Comparison of ENCODE assay signal across 21 cellular contexts in genomic region chr3:115663414-115663813, GRCh38. TPM values are rescaled to one million over a fixed set of nuclear protein-coding genes. Genes with fewer than 3 reads are reported as not detected.
"Had no signal": no experiment of that assay in that cellular context is flagged by ENCODE, and none has a peak within 500 bp of the region (broad histone marks: within the 10 kb centered on the region; RNA-seq: fewer than 3 reads in every experiment).

No MANE protein-coding gene starts in this region.

- DNase-seq: dermis blood vessel endothelial cell; effector CD4-positive, alpha-beta T cell; endodermal cell; erythroblast; foreskin keratinocyte; mammary epithelial cell; mucosa of descending colon; naive thymus-derived CD8-positive, alpha-beta T cell; posterior cingulate gyrus; right cardiac atrium; small intestine; stimulated activated CD4-positive, alpha-beta T cell treated with anti-CD3 and anti-CD28 coated beads, Interleukin-12 subunit alpha, Interleukin-12 subunit beta, amount 100 ng/mL, for 4 hours; testis; upper lobe of right lung had no signal

- H3K36me3 Mint-ChIP-seq: naive thymus-derived CD8-positive, alpha-beta T cell had no signal

- ATAC-seq: foreskin keratinocyte; mucosa of descending colon; naive thymus-derived CD8-positive, alpha-beta T cell; right cardiac atrium; upper lobe of right lung had no signal

- H3K27ac ChIP-seq: foreskin keratinocyte, hepatocyte, testis, tibial nerve, upper lobe of right lung, vagina had no signal

- H3K4me3 Mint-ChIP-seq: endodermal cell; naive thymus-derived CD8-positive, alpha-beta T cell; neural crest cell; stimulated activated naive CD8-positive, alpha-beta T cell treated with anti-CD3 and anti-CD28 coated beads, Interleukin-15, Interleukin-2, amounts not matched to agents 100 ng/mL and 50 ng/mL, for 24 hours had no signal

- H3K27ac Mint-ChIP-seq: endodermal cell; stimulated activated naive CD8-positive, alpha-beta T cell treated with anti-CD3 and anti-CD28 coated beads, Interleukin-15, Interleukin-2, amounts not matched to agents 100 ng/mL and 50 ng/mL, for 24 hours had no signal

- H3K9me3 Mint-ChIP-seq: endodermal cell; naive thymus-derived CD8-positive, alpha-beta T cell; neural crest cell; stimulated activated naive CD8-positive, alpha-beta T cell treated with anti-CD3 and anti-CD28 coated beads, Interleukin-15, Interleukin-2, amounts not matched to agents 100 ng/mL and 50 ng/mL, for 24 hours had no signal

RNA-seq across cellular contexts. Expression of gene GAP43, which starts 40.1 kb away (rescaled TPM):
- total RNA-seq: dermis blood vessel endothelial cell; endothelial cell of umbilical vein; foreskin keratinocyte; mammary epithelial cell; mesenteric fat pad; naive thymus-derived CD8-positive, alpha-beta T cell; upper lobe of right lung had no signal
